Comparison of ENCODE assay signal across 9 cellular contexts in the genomic region with DNA sequence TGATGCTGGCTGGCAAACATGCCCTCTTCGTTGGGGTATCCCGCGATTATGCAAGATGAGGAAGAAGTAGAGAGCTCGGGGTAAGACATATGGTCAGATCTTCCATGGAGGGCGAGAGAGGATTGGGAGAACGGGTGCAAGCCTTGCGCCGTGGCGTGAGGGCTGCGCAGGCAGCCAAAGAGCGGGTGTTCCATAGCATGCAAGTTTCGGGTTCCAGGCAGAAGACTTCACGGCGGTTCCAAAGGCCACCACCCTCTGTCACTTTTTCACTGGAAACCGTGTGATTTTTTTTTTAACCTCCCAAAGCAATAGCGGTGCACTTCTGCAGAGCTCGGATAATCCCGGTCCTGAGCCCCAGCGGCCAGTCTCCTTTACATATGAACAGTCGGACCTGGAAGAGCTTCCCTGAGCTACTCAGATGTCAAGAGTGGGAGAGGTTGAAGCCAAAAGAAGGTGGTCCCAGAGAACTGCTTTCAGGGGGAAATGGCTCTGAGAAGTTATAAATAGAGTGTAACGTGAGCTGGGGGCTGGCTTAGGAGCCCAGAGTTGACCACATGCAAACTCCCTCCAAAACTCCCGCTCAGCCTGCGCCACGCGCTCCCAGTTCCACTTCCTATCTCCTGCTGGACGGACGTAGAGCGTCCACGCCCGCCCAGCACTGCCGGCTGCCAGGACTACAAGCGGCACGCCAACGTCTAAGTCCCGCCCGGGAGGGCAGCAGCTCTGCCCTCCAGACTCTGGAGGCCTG. TPM values are rescaled to one million over a fixed set of nuclear protein-coding genes. Genes with fewer than 3 reads are reported as not detected.
DNase-seq lines count a peak whose midpoint lies in the region; TF ChIP-seq lines count a peak whose summit lies in the region.
"Had no signal": no experiment of that assay in that cellular context is flagged by ENCODE, and none has a peak within 500 bp of the region (broad histone marks: within the 10 kb centered on the region; RNA-seq: fewer than 3 reads in every experiment).

A gene (minus strand): TSS at position 475 of the 748 bp plus-strand sequence. CDS start 281 bp downstream, at position 194.

- POLR2A ChIA-PET in RWPE1 (lab: Yijun Ruan, JAX; ENCODE audit: low non-redundant PET): no interaction called here

- no peaks in the 10 kb centered on the region for H3K4me1 ChIP-seq in endodermal cell (ENCODE audit: control insufficient read depth, insufficient read depth, low read length)
- peaks cover 0 to 5% (median 0%) of the 10 kb centered on the region in 4 donors for H3K4me1 ChIP-seq in tibial nerve

- TF ChIP-seq POLR2A in tibial nerve (IDR thresholded peaks at IDR 0.05): peak; percentile 35 to 77

- H3K4me1 Mint-ChIP-seq in endodermal cell: peaks cover 28% of the 10 kb centered on the region
- H3K4me1 Mint-ChIP-seq in activated naive CD8-positive, alpha-beta T cell treated with anti-CD3 and anti-CD28 coated beads for 36 hours: no peaks in the 10 kb centered on the region

- WGBS in endodermal cell (ENCODE audit: insufficient coverage in 1 of 2, insufficient read length in 1 of 2), 2 experiments: 2 to 9% methylated on average over 11 to 36 of the region's 36 CpGs
- 1% methylated on average over 35 to 36 of the region's 36 CpGs for WGBS in tibial nerve, 2 donors

- H3K36me3 ChIP-seq in endodermal cell (ENCODE audit: control insufficient read depth, insufficient read depth, low read length) (no peaks in the 10 kb centered on the region), tibial nerve (no peaks in the 10 kb centered on the region)

- H3K4me3 Mint-ChIP-seq in endodermal cell: peak within 1 kb of the TSS; percentile 59
- no peak within 1 kb of the TSS for H3K4me3 Mint-ChIP-seq in activated naive CD8-positive, alpha-beta T cell treated with anti-CD3 and anti-CD28 coated beads for 36 hours

- H3K27me3 ChIP-seq in endodermal cell (ENCODE audit: control insufficient read depth, insufficient read depth, low read length, poor library complexity, severe bottlenecking) (peaks cover 79% of the 10 kb centered on the region), tibial nerve (peaks cover 0 to 7% of the 10 kb centered on the region in 2 donors)

- peaks cover 73% of the 10 kb centered on the region for H3K27me3 Mint-ChIP-seq in endodermal cell (ENCODE audit: insufficient read depth)
- peaks cover 50% of the 10 kb centered on the region for H3K27me3 Mint-ChIP-seq in activated naive CD8-positive, alpha-beta T cell treated with anti-CD3 and anti-CD28 coated beads for 36 hours

- TF ChIP-seq CTCF in endodermal cell (conservative IDR thresholded peaks at IDR 0.05) (no peak), tibial nerve (IDR thresholded peaks at IDR 0.05) (peak in 2 of 5 experiments; percentile 39 to 48), RWPE1 (conservative IDR thresholded peaks at IDR 0.05; ENCODE audit: low read depth) (no peak)

- H3K27ac ChIP-seq in endodermal cell (ENCODE audit: low read depth, low read length) (no peak within 1 kb of the TSS), tibial nerve (peak within 1 kb of the TSS; percentile 70 to 94 (median 86)), RWPE1 (no peak within 1 kb of the TSS)

- H3K4me3 ChIP-seq in endodermal cell (ENCODE audit: low read length) (peak within 1 kb of the TSS; percentile 73), tibial nerve (peak within 1 kb of the TSS; percentile 44 to 82 (median 54))

- H3K9ac ChIP-seq in endodermal cell (ENCODE audit: extremely low read depth, low read length, poor library complexity, severe bottlenecking): no peak within 1 kb of the TSS

- CTCF ChIA-PET in RWPE1 (lab: Yijun Ruan, JAX): interaction anchor here (0.9 kb wide), 1 partner anchor 34 kb away, joined by 3 read pairs; no protein-coding TSS in a partner anchor

- H3K9me3 Mint-ChIP-seq in endodermal cell: no peaks in the 10 kb centered on the region
- H3K9me3 Mint-ChIP-seq in activated naive CD8-positive, alpha-beta T cell treated with anti-CD3 and anti-CD28 coated beads for 36 hours: peaks cover 2% of the 10 kb centered on the region

- peak in 1 of 2 donors; percentile 96 for TF ChIP-seq EP300 in tibial nerve (IDR thresholded peaks at IDR 0.05)

- H3K36me3 Mint-ChIP-seq in endodermal cell (ENCODE audit: low read depth): no peaks in the 10 kb centered on the region
- no peaks in the 10 kb centered on the region for H3K36me3 Mint-ChIP-seq in activated naive CD8-positive, alpha-beta T cell treated with anti-CD3 and anti-CD28 coated beads for 36 hours

- H3K27ac Mint-ChIP-seq in endodermal cell: no peak within 1 kb of the TSS
- H3K27ac Mint-ChIP-seq in activated naive CD8-positive, alpha-beta T cell treated with anti-CD3 and anti-CD28 coated beads for 36 hours: no peak within 1 kb of the TSS

- DNase-seq in NCI-H2029 treated with DMSO at 0.1 percent for 48 hours (lab: John Stamatoyannopoulos, UW) (peak; percentile 65), endodermal cell (peak; percentile 72), lung microvascular endothelial cell (ENCODE audit: low read depth in 2 of 2) (peak; percentile 60 to 68), tibial nerve (ENCODE audit: low spot score in 2 of 2) (peak; percentile 80 to 85), RWPE1 (ENCODE audit: low spot score) (no peak), RKO (ENCODE audit: low spot score) (no peak)
- DNase-seq in activated naive CD8-positive, alpha-beta T cell treated with anti-CD3 and anti-CD28 coated beads for 36 hours: no peak
- no peak for DNase-seq in stimulated activated CD4-positive, alpha-beta T cell treated with anti-CD3 and anti-CD28 coated beads, Interleukin-4, amount 100 ng/mL, for 4 hours
- DNase-seq: activated T-cell treated with anti-CD3 and anti-CD28 coated beads, Interleukin-2, amount 50 U/mL, for 1 hour had no signal

- H3K9me3 ChIP-seq in endodermal cell (ENCODE audit: control insufficient read depth, low read length) (no peaks in the 10 kb centered on the region), tibial nerve (no peaks in the 10 kb centered on the region)

RNA-seq across cellular contexts. Expression of the gene that starts here (rescaled TPM):
- total RNA-seq in endodermal cell (not detected), lung microvascular endothelial cell (0.22 and 0.40 TPM in 2 replicates), tibial nerve (100 to 1,000 TPM in 2 of 4 donors, 10 to 100 TPM in 2; 43.2 to 115 (median 104) TPM)
- 0.53 TPM for polyA plus RNA-seq in endodermal cell (2013, experiment 1 of 2)
- polyA plus RNA-seq in endodermal cell (2013, experiment 2 of 2): 0.29 TPM
- total RNA-seq in activated naive CD8-positive, alpha-beta T cell treated with anti-CD3 and anti-CD28 coated beads for 36 hours: not detected

Comparison
In these comparisons a context has a peak if more than half of its experiments do, and no peak if none do; other contexts are left out.
1. RNA of the gene that starts here (total RNA-seq): 43.2 to 115 TPM in tibial nerve; 0.22 to 0.40 TPM in lung microvascular endothelial cell, not detected in endodermal cell and not detected in activated naive CD8-positive, alpha-beta T cell treated with anti-CD3 and anti-CD28 coated beads for 36 hours; every median in the first group is over 10 times any median in the second.
2. Peak in DNase-seq and H3K4me3 ChIP-seq in endodermal cell; RNA of the gene not detected or under 1 TPM.
3. Peak in DNase-seq in lung microvascular endothelial cell; RNA of the gene not detected or under 1 TPM.
4. DNase-seq: peak in NCI-H2029 treated with DMSO at 0.1 percent for 48 hours (single experiment) and tibial nerve (2 of 2); none in RWPE1 (single experiment), activated naive CD8-positive, alpha-beta T cell treated with anti-CD3 and anti-CD28 coated beads for 36 hours (single experiment), stimulated activated CD4-positive, alpha-beta T cell treated with anti-CD3 and anti-CD28 coated beads, Interleukin-4, amount 100 ng/mL, for 4 hours (0 of 2) and RKO (single experiment).
5. H3K27ac ChIP-seq: peak in tibial nerve (4 of 4); none in endodermal cell (single experiment) and RWPE1 (single experiment).